ENCODE assay signal across 9 cellular contexts in genomic region chr3:46695177-46695961, GRCh38. TPM values are rescaled to one million over a fixed set of nuclear protein-coding genes. Genes with fewer than 3 reads are reported as not detected.
DNase-seq lines count a peak whose midpoint lies in the region; ATAC-seq and TF ChIP-seq lines count a peak whose summit lies in the region.
"Had no signal": no experiment of that assay in that cellular context is flagged by ENCODE, and none has a peak within 500 bp of the region (broad histone marks: within the 10 kb centered on the region; RNA-seq: fewer than 3 reads in every experiment).

No MANE protein-coding gene starts in this region.

- DNase-seq in EH (ENCODE audit: low read depth), result peak; percentile 34
- peak; percentile 82 for DNase-seq in MV-4-11 (lab: John Stamatoyannopoulos, UW)
- peak; percentile 82 for DNase-seq in activated CD8-positive, alpha-beta memory T cell treated with anti-CD3 and anti-CD28 coated beads for 24 hours
- peak; percentile 64 for DNase-seq in neural progenitor cell (ENCODE audit: low spot score)
- no peak for DNase-seq in NCI-H526 treated with DMSO at 0.1 percent for 48 hours (lab: John Stamatoyannopoulos, UW)

- H3K9me3 ChIP-seq in esophagus (ENCODE audit: control insufficient read depth in 2 of 2, insufficient read depth in 1 of 2, low read depth in 1 of 2, low read length in 1 of 2), result no peaks in the 10 kb centered on the region
- no peaks in the 10 kb centered on the region for H3K9me3 ChIP-seq in neural progenitor cell (ENCODE audit: low read depth)

- no peak overlapping the region for H2AFZ ChIP-seq in neural progenitor cell (replicated peaks)

- no peak overlapping the region for H3K4me3 Mint-ChIP-seq in neural progenitor cell

- H4K20me1 ChIP-seq in neural progenitor cell (ENCODE audit: low read depth), result no peaks in the 10 kb centered on the region

- peaks cover 0 to 2% of the 10 kb centered on the region in 2 donors for H3K36me3 ChIP-seq in esophagus (ENCODE audit: control insufficient read depth in 2 of 2, insufficient read depth in 2 of 2, low read length in 1 of 2)
- no peaks in the 10 kb centered on the region for H3K36me3 ChIP-seq in neural progenitor cell

- no peaks in the 10 kb centered on the region for H3K79me2 ChIP-seq in neural progenitor cell (ENCODE audit: low read depth)

- H3K36me3 Mint-ChIP-seq in neural progenitor cell, result no peaks in the 10 kb centered on the region

- H3K4me3 ChIP-seq in esophagus (ENCODE audit: low read depth in 1 of 2, low read length in 2 of 2) (no peak overlapping the region), neural progenitor cell (no peak overlapping the region)

- no peak overlapping the region for H3K4me2 ChIP-seq in neural progenitor cell

- H3K27ac Mint-ChIP-seq in neural progenitor cell, result no peak overlapping the region

- no peak overlapping the region for H3K9ac ChIP-seq in neural progenitor cell

- peaks cover 13% of the 10 kb centered on the region for H3K27me3 Mint-ChIP-seq in neural progenitor cell (ENCODE audit: insufficient read depth, low read depth)

- 64 to 73% methylated on average over 10 to 11 of the region's 11 CpGs for WGBS in esophagus, 2 donors

- H3K27me3 ChIP-seq in esophagus (ENCODE audit: control insufficient read depth in 1 of 2, insufficient read depth in 2 of 2, low read length in 2 of 2), result no peaks in the 10 kb centered on the region
- peaks cover 47% of the 10 kb centered on the region for H3K27me3 ChIP-seq in neural progenitor cell

- peaks cover 20% of the 10 kb centered on the region for H3K4me1 Mint-ChIP-seq in neural progenitor cell

- TF ChIP-seq CTCF in neural progenitor cell (IDR thresholded peaks at IDR 0.05), result peak; percentile 55

- ATAC-seq in GM21619 (IDR thresholded peaks at IDR 0.05; ENCODE audit: unreplicated experiment), result no peak
- no peak for ATAC-seq in HG03432 (IDR thresholded peaks at IDR 0.05; ENCODE audit: unreplicated experiment)

- H3K4me1 ChIP-seq in esophagus (ENCODE audit: control insufficient read depth in 2 of 2, insufficient read depth in 2 of 2, low read length in 1 of 2) (peaks cover 8 to 36% of the 10 kb centered on the region in 2 donors), neural progenitor cell (peaks cover 4% of the 10 kb centered on the region)

- peaks cover 8% of the 10 kb centered on the region for H3F3A ChIP-seq in neural progenitor cell (ENCODE audit: low read depth)

- H3K27ac ChIP-seq in esophagus (ENCODE audit: low read depth in 2 of 2, low read length in 1 of 2) (peak overlapping the region; percentile 76 to 97), neural progenitor cell (no peak overlapping the region)

- no peaks in the 10 kb centered on the region for H3K9me3 Mint-ChIP-seq in neural progenitor cell

RNA-seq across cellular contexts. Expression of gene ALS2CL, which starts 1.9 kb away (rescaled TPM):
- polyA plus RNA-seq in esophagus, result 100 to 1,000 TPM in 1 of 2 donors, 10 to 100 TPM in 1; 95.0 to 225 TPM
- 0.71 and 1.3 TPM in 2 replicates for total RNA-seq in neural progenitor cell (ENCODE audit: low replicate concordance)

RNA-seq across cellular contexts. Expression of gene TMIE, which starts 5.8 kb away (rescaled TPM):
- polyA plus RNA-seq in esophagus, result 1 to 10 TPM; 1.2 to 2.5 TPM
- total RNA-seq in neural progenitor cell (ENCODE audit: low replicate concordance), result not detected in 2 replicates
- polyA plus RNA-seq: neural cell had no signal

RNA-seq across cellular contexts. Expression of gene PRSS50, which starts 22.3 kb away (rescaled TPM):
- polyA plus RNA-seq in esophagus, result under 1 TPM; 0.06 TPM
- 0.28 and 1.9 TPM in 2 replicates for total RNA-seq in neural progenitor cell (ENCODE audit: low replicate concordance)
- polyA plus RNA-seq: neural cell had no signal
